ENCODE assay signal across 19 cellular contexts in the genomic region with DNA sequence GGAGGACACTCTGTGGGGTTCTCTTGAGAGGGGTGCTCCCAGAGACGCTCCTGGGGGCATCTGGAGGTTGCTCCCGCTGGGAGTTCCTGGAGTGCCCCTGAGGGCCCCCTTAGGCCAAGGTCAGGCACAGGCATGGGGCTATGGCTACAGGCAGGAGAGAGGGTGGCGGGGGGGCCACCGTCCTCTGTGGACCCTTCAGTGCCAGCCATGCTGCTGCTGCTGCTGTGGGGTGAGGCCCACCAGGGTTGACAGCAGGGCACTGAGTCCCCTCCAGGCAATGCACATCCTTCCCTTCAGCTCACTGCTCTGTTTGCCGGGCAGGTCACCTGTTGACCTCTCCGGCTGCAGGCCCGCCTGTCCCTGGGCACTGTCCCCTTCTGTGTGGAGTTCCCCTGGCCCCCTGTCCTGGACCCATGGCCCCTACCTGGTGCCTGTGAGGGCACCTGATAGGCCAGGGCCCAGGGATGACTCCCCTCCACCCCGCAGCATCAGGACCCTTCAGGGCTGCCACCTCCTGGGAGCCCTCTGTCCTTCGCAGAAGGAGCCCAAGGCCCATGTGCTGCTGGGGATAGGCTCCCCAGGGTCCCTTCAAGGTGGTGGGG. TPM values are rescaled to one million over a fixed set of nuclear protein-coding genes. Genes with fewer than 3 reads are reported as not detected.
DNase-seq lines count a peak whose midpoint lies in the region; ATAC-seq and TF ChIP-seq lines count a peak whose summit lies in the region.
"Had no signal": no experiment of that assay in that cellular context is flagged by ENCODE, and none has a peak within 500 bp of the region (broad histone marks: within the 10 kb centered on the region; RNA-seq: fewer than 3 reads in every experiment).

No MANE protein-coding gene starts in this region.

- peaks cover 2% of the 10 kb centered on the region for H3K36me3 Mint-ChIP-seq in chondrocyte (ENCODE audit: low read depth)
- peaks cover 10 to 15% of the 10 kb centered on the region in 2 donors for H3K36me3 Mint-ChIP-seq in stimulated activated naive B cell treated with anti-CD40 and anti-IgM and Interleukin-4, amounts not matched to agents 10 μg/mL and 1 μg/mL and 100 μg/mL, for 72 hours
- H3K36me3 Mint-ChIP-seq: brain; CD4-positive, CD25-positive, alpha-beta regulatory T cell had no signal

- peak overlapping the region in 1 of 10 experiments; percentile 52; a peak in 1 of 20 replicates for H3K4me3 ChIP-seq in BLaER1 treated with 17β-estradiol and CSF1 and Interleukin-3, amounts not matched to agents 10 nM and 100 nM
- no peak overlapping the region for H3K4me3 ChIP-seq in mesenchymal stem cell (ENCODE audit: insufficient read depth in 1 of 2, low read depth in 1 of 2, low read length in 2 of 2)
- H3K4me3 ChIP-seq: MG63, mucosa of descending colon, right atrium auricular region had no signal

- no peak overlapping the region for H2AK5ac ChIP-seq in mesenchymal stem cell (ENCODE audit: low read length, severe bottlenecking)

- H3K27ac ChIP-seq in BLaER1 treated with 17β-estradiol and CSF1 and Interleukin-3, amounts not matched to agents 10 nM and 100 nM: peak overlapping the region in 10 of 11 experiments; percentile 49 to 93 (median 86); a peak in 21 of 22 replicates
- no peak overlapping the region for H3K27ac ChIP-seq in mesenchymal stem cell (ENCODE audit: low read length, poor library complexity, severe bottlenecking)
- H3K27ac ChIP-seq: HL-60 had no signal

- no peak overlapping the region for H2BK5ac ChIP-seq in mesenchymal stem cell (ENCODE audit: low read depth, low read length, poor library complexity, severe bottlenecking)

- peak overlapping the region; percentile 85 for H3K27ac Mint-ChIP-seq in chondrocyte (ENCODE audit: unreplicated experiment)
- H3K27ac Mint-ChIP-seq in stimulated activated naive B cell treated with anti-CD40 and anti-IgM and Interleukin-4, amounts not matched to agents 10 μg/mL and 1 μg/mL and 100 μg/mL, for 72 hours: no peak overlapping the region
- H3K27ac Mint-ChIP-seq: activated naive CD8-positive, alpha-beta T cell; activated T-cell treated with anti-CD3 and anti-CD28 coated beads, Interleukin-2, amount 50 U/mL, for 72 hours; CD4-positive, CD25-positive, alpha-beta regulatory T cell; WTC11 had no signal

- H4K8ac ChIP-seq in mesenchymal stem cell (ENCODE audit: low read length): no peak overlapping the region

- H3K23ac ChIP-seq in mesenchymal stem cell (ENCODE audit: low read length in 2 of 2): no peak overlapping the region

- DNase-seq in chondrocyte (ENCODE audit: low spot score) (peak; percentile 72), mesenchymal stem cell (no peak), GF-D8 (lab: John Stamatoyannopoulos, UW) (no peak), NCI-H2107 (lab: John Stamatoyannopoulos, UW) (no peak), GM19238 (ENCODE audit: insufficient read length, low spot score) (no peak)
- no peak for DNase-seq in stimulated activated naive B cell treated with anti-CD40 and anti-IgM and Interleukin-4, amounts not matched to agents 10 μg/mL and 1 μg/mL and 100 μg/mL, for 72 hours
- DNase-seq: activated T-cell treated with anti-CD3 and anti-CD28 coated beads, Interleukin-2, amount 50 U/mL, for 72 hours; CD4-positive, CD25-positive, alpha-beta regulatory T cell; MG63; mucosa of descending colon; NCI-H146; PC-3 had no signal

- H3K9me3 Mint-ChIP-seq in chondrocyte (ENCODE audit: low read depth): peaks cover 15% of the 10 kb centered on the region
- peaks cover 13 to 16% of the 10 kb centered on the region in 2 donors for H3K9me3 Mint-ChIP-seq in stimulated activated naive B cell treated with anti-CD40 and anti-IgM and Interleukin-4, amounts not matched to agents 10 μg/mL and 1 μg/mL and 100 μg/mL, for 72 hours

- no peak overlapping the region for H2BK120ac ChIP-seq in mesenchymal stem cell (ENCODE audit: low read depth, low read length)

- peak overlapping the region; percentile 4 for H4K91ac ChIP-seq in mesenchymal stem cell (ENCODE audit: low read length)

- no peak overlapping the region for H2AFZ ChIP-seq in mesenchymal stem cell (ENCODE audit: low read depth, low read length)

- H4K20me1 ChIP-seq in BLaER1 treated with 17β-estradiol and CSF1 and Interleukin-3, amounts not matched to agents 10 nM and 100 nM: no peaks in the 10 kb centered on the region

- peaks cover 0 to 15% (median 5%) of the 10 kb centered on the region in 11 experiments; a peak in 9 of 22 replicates for H3K27me3 ChIP-seq in BLaER1 treated with 17β-estradiol and CSF1 and Interleukin-3, amounts not matched to agents 10 nM and 100 nM
- H3K27me3 ChIP-seq in mesenchymal stem cell (ENCODE audit: control insufficient read depth in 1 of 2, insufficient read depth in 1 of 2, low read length in 2 of 2): peaks cover 0 to 23% of the 10 kb centered on the region in 2 experiments
- H3K27me3 ChIP-seq: MG63, right atrium auricular region had no signal

- peak overlapping the region; percentile 80 for H2BK15ac ChIP-seq in mesenchymal stem cell (ENCODE audit: low read depth, poor library complexity, severe bottlenecking)

- no peak overlapping the region for H3K4me3 Mint-ChIP-seq in chondrocyte (ENCODE audit: unreplicated experiment)
- H3K4me3 Mint-ChIP-seq in stimulated activated naive B cell treated with anti-CD40 and anti-IgM and Interleukin-4, amounts not matched to agents 10 μg/mL and 1 μg/mL and 100 μg/mL, for 72 hours: no peak overlapping the region
- H3K4me3 Mint-ChIP-seq: activated naive CD8-positive, alpha-beta T cell; activated T-cell treated with anti-CD3 and anti-CD28 coated beads, Interleukin-2, amount 50 U/mL, for 72 hours; brain; CD4-positive, CD25-positive, alpha-beta regulatory T cell; WTC11 had no signal

- no peaks in the 10 kb centered on the region for H3K79me1 ChIP-seq in mesenchymal stem cell (replicated peaks; ENCODE audit: low read length, poor library complexity, severe bottlenecking)

- no peaks in the 10 kb centered on the region for H3K27me3 Mint-ChIP-seq in chondrocyte (ENCODE audit: low read depth)
- H3K27me3 Mint-ChIP-seq in stimulated activated naive B cell treated with anti-CD40 and anti-IgM and Interleukin-4, amounts not matched to agents 10 μg/mL and 1 μg/mL and 100 μg/mL, for 72 hours: peaks cover 21 to 28% of the 10 kb centered on the region in 2 donors
- H3K27me3 Mint-ChIP-seq: CD4-positive, CD25-positive, alpha-beta regulatory T cell had no signal

- peaks cover 0 to 15% (median 5%) of the 10 kb centered on the region in 11 experiments; a peak in 6 of 22 replicates for H3K36me3 ChIP-seq in BLaER1 treated with 17β-estradiol and CSF1 and Interleukin-3, amounts not matched to agents 10 nM and 100 nM
- H3K36me3 ChIP-seq in mesenchymal stem cell (ENCODE audit: control insufficient read depth in 1 of 2, insufficient read depth in 2 of 2, low read depth in 1 of 2, low read length in 2 of 2): no peaks in the 10 kb centered on the region
- H3K36me3 ChIP-seq: MG63, right atrium auricular region had no signal

- peak overlapping the region in 1 of 2 experiments; percentile 37 for H2BK12ac ChIP-seq in mesenchymal stem cell (ENCODE audit: low read length in 2 of 2)

- H3K4me2 ChIP-seq in BLaER1 treated with 17β-estradiol and CSF1 and Interleukin-3, amounts not matched to agents 10 nM and 100 nM: peak overlapping the region; percentile 82 to 98 (median 94)
- no peak overlapping the region for H3K4me2 ChIP-seq in mesenchymal stem cell (ENCODE audit: low read length, poor library complexity, severe bottlenecking)

- peaks cover 27 to 45% (median 37%) of the 10 kb centered on the region in 11 experiments for H3K9me3 ChIP-seq in BLaER1 treated with 17β-estradiol and CSF1 and Interleukin-3, amounts not matched to agents 10 nM and 100 nM (replicated peaks in 1 of 11)
- peaks cover 16% of the 10 kb centered on the region for H3K9me3 ChIP-seq in mesenchymal stem cell (ENCODE audit: control insufficient read depth, low read length)

- peak overlapping the region; percentile 53 to 82 (median 73); a peak in 18 of 22 replicates for H3K9ac ChIP-seq in BLaER1 treated with 17β-estradiol and CSF1 and Interleukin-3, amounts not matched to agents 10 nM and 100 nM
- H3K9ac ChIP-seq in mesenchymal stem cell (ENCODE audit: low read length): no peak overlapping the region

- peaks cover 52 to 66% (median 61%) of the 10 kb centered on the region in 10 experiments for H3K4me1 ChIP-seq in BLaER1 treated with 17β-estradiol and CSF1 and Interleukin-3, amounts not matched to agents 10 nM and 100 nM
- peaks cover 8% of the 10 kb centered on the region for H3K4me1 ChIP-seq in mesenchymal stem cell (ENCODE audit: control insufficient read depth, insufficient read depth, low read depth, low read length)

- peak overlapping the region in 1 of 2 experiments; percentile 38 for H3K18ac ChIP-seq in mesenchymal stem cell (ENCODE audit: low read depth in 1 of 2, low read length in 2 of 2)

- WGBS in mesenchymal stem cell: 92% methylated on average over 9 of the region's 9 CpGs

- H3K14ac ChIP-seq in mesenchymal stem cell (ENCODE audit: low read length in 2 of 2): peak overlapping the region in 1 of 2 experiments; percentile 69

- no peak overlapping the region for H3K4ac ChIP-seq in mesenchymal stem cell (ENCODE audit: low read depth in 1 of 2, low read length in 2 of 2)

- peak; percentile 27 to 32 for ATAC-seq in stimulated activated naive B cell treated with anti-CD40 and anti-IgM and Interleukin-4, amounts not matched to agents 10 μg/mL and 1 μg/mL and 100 μg/mL, for 72 hours (replicated peaks)
- ATAC-seq in GM19397 (IDR thresholded peaks at IDR 0.05; ENCODE audit: unreplicated experiment): no peak
- ATAC-seq: activated T-cell treated with anti-CD3 and anti-CD28 coated beads, Interleukin-2, amount 50 U/mL, for 72 hours; mucosa of descending colon; PC-3; WTC11 had no signal

- H3K4me1 Mint-ChIP-seq in chondrocyte (ENCODE audit: low read depth): peaks cover 25% of the 10 kb centered on the region
- H3K4me1 Mint-ChIP-seq in stimulated activated naive B cell treated with anti-CD40 and anti-IgM and Interleukin-4, amounts not matched to agents 10 μg/mL and 1 μg/mL and 100 μg/mL, for 72 hours: peaks cover 22 to 38% of the 10 kb centered on the region in 2 donors
- H3K4me1 Mint-ChIP-seq: brain, WTC11 had no signal

- no peak for TF ChIP-seq CTCF in chondrocyte (IDR thresholded peaks at IDR 0.05)

RNA-seq across cellular contexts. Expression of a gene that starts 34.2 kb away (rescaled TPM):
- 53.8 to 92.8 TPM (median 89.5 TPM) in 3 replicates for total RNA-seq in chondrocyte
- 4.7 TPM for polyA plus RNA-seq in mesenchymal stem cell (2013, experiment 1 of 2)
- polyA plus RNA-seq in mesenchymal stem cell (2013, experiment 2 of 2): 5.0 TPM
